ENCODE assay signal across 17 cellular contexts in the genomic region with DNA sequence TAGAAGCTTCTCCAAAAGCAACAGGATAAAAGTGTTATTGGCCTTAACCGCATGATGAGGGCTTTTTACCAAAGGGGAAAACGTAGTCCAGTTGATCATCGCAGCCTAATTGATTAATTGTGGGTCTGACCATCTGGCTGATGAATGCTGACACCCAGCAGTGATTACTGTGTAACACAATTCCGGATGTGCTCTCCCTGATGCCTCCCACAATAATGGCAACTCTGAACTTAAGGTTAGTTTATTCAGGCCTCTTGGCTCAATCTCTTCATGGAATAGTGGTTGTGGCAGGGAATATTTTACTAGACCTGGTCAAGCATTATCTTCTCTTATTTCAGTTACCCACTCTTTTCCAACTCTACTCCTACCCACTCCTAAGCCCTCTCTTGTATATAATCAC.
DNase-seq lines count a peak whose midpoint lies in the region; ATAC-seq, FAIRE-seq and TF ChIP-seq lines count a peak whose summit lies in the region.
"Had no signal": no experiment of that assay in that cellular context is flagged by ENCODE, and none has a peak within 500 bp of the region (broad histone marks: within the 10 kb centered on the region; RNA-seq: fewer than 3 reads in every experiment).

No MANE protein-coding gene starts in this region.

- FAIRE-seq in islet of Langerhans (lab: Jason Lieb, UNC) (peak; percentile 21), GM12892 (lab: Jason Lieb, UNC) (no peak)
- FAIRE-seq: RCC 7860, urothelium cell line had no signal

- H3K4me3 ChIP-seq in smooth muscle cell: no peak overlapping the region

- no peaks in the 10 kb centered on the region for H3K9me3 ChIP-seq in smooth muscle cell (replicated peaks; ENCODE audit: low read depth)

- peak; percentile 23 for DNase-seq in DMS 273 treated with DMSO at 0.1 percent for 48 hours (lab: John Stamatoyannopoulos, UW)
- peak; percentile 67 for DNase-seq in NCI-H82 treated with DMSO at 0.1 percent for 48 hours (lab: John Stamatoyannopoulos, UW; ENCODE audit: unreplicated experiment)
- DNase-seq in smooth muscle cell (lab: John Stamatoyannopoulos, UW; ENCODE audit: unreplicated experiment): no peak
- no peak for DNase-seq in stimulated activated naive CD4-positive, alpha-beta T cell (lab: John Stamatoyannopoulos, UW)
- DNase-seq in GM12892 (ENCODE audit: insufficient read length): no peak
- DNase-seq in activated T-cell treated with anti-CD3 and anti-CD28 coated beads, Interleukin-2, amount 50 U/mL, for 48 hours: no peak
- DNase-seq: activated CD4-positive, alpha-beta memory T cell treated with anti-CD3 and anti-CD28 coated beads for 36 hours; activated T-cell treated with anti-CD3 and anti-CD28 coated beads, Interleukin-2, amount 50 U/mL, for 4 hours; MM.1S; NCI-H2029; NCI-H526; occipital lobe; SW 1271 had no signal

- H3K36me3 ChIP-seq in smooth muscle cell (ENCODE audit: low read depth): no peaks in the 10 kb centered on the region

- peaks cover 3% of the 10 kb centered on the region for H3K4me1 ChIP-seq in smooth muscle cell (ENCODE audit: low read depth)

- H4K20me1 ChIP-seq in smooth muscle cell (ENCODE audit: low read depth): no peaks in the 10 kb centered on the region

- ATAC-seq in GM18873 (IDR thresholded peaks at IDR 0.05; ENCODE audit: low FRiP score, unreplicated experiment): no peak
- ATAC-seq: activated T-cell treated with anti-CD3 and anti-CD28 coated beads, Interleukin-2, amount 50 U/mL, for 4 hours had no signal

- H3F3A ChIP-seq in smooth muscle cell (ENCODE audit: low read depth): peaks cover 21% of the 10 kb centered on the region

- no peak overlapping the region for H2AFZ ChIP-seq in smooth muscle cell (ENCODE audit: low read depth)

- no peak for TF ChIP-seq POLR2A in GM12892 (IDR thresholded peaks at IDR 0.05; ENCODE audit: low read depth, low read length)

- H3K27me3 ChIP-seq in smooth muscle cell (ENCODE audit: low read depth): no peaks in the 10 kb centered on the region

- H3K4me2 ChIP-seq in smooth muscle cell: no peak overlapping the region

- no peak for TF ChIP-seq CTCF in smooth muscle cell (IDR thresholded peaks at IDR 0.05; ENCODE audit: borderline replicate concordance, insufficient read depth, poor library complexity, severe bottlenecking)

- WGBS in smooth muscle cell (ENCODE audit: low lambda C conversion rate): 88% methylated on average over 4 of the region's 4 CpGs

- peak overlapping the region; percentile 99 for H3K27ac ChIP-seq in smooth muscle cell (ENCODE audit: low read depth)

- H3K79me2 ChIP-seq in smooth muscle cell (ENCODE audit: low read depth): no peaks in the 10 kb centered on the region

- no peak overlapping the region for H3K9ac ChIP-seq in smooth muscle cell (ENCODE audit: low read depth)

Comparison
In these comparisons a context has a peak if more than half of its experiments do, and no peak if none do; other contexts are left out.
1. DNase-seq: peak in DMS 273 treated with DMSO at 0.1 percent for 48 hours (single experiment) and NCI-H82 treated with DMSO at 0.1 percent for 48 hours (single experiment); none in smooth muscle cell (single experiment), stimulated activated naive CD4-positive, alpha-beta T cell (0 of 6), GM12892 (single experiment) and activated T-cell treated with anti-CD3 and anti-CD28 coated beads, Interleukin-2, amount 50 U/mL, for 48 hours (0 of 2).